12 cellular contexts compared by ENCODE assay signal in the genomic region with DNA sequence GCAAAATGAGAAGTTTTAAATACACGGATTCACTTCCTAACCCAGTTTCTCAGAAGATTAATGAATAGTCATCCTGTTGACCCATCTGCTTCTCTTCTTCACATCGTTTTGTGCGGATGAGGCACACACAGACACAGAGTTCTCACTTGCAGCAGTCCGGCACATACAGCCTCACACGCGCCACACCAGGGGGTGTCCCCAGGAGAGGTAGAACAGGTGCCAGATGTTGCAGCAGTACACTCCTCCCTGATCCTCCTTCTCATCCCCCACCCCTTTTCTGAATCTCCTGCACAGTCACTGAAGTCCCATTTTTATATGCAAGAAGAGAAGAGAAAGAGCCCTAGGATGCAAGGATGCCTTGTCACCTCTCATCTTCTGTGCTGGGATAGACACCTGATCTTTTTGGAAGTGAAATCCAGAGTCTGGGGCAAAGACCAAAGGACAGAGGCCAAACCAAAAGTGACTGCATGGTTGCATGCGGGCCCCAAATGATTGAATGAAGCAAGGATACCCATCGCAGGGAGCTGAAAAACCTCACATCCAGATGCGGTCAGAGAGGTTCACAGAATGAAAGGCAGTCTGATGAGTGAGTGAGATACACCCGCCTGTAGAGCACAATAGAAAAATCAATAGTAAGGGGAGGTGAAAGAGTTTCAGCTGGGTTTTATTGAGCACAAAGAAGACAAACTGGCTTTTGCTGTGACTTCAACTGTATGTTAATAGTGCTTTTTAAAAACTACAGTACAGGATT. TPM values are rescaled to one million over a fixed set of nuclear protein-coding genes. Genes with fewer than 3 reads are reported as not detected.
A peak's percentile ranks its signal among the peaks of the same experiment; 100 is the strongest.
DNase-seq lines count a peak whose midpoint lies in the region; ATAC-seq and TF ChIP-seq lines count a peak whose summit lies in the region.
"Had no signal": no experiment of that assay in that cellular context is flagged by ENCODE, and none has a peak within 500 bp of the region (broad histone marks: within the 10 kb centered on the region; RNA-seq: fewer than 3 reads in every experiment).

No MANE protein-coding gene starts in this region.

- TF ChIP-seq POLR2A in breast epithelium (IDR thresholded peaks at IDR 0.05) (no peak), transverse colon (IDR thresholded peaks at IDR 0.05) (no peak), spleen (IDR thresholded peaks at IDR 0.05) (no peak)

- BruUV-seq in MCF 10A (replicated peaks; lab: Mats Ljungman, UMichigan) = no TSS peak

- no peaks in the 10 kb centered on the region for H3K27me3 Mint-ChIP-seq in MCF 10A (ENCODE audit: insufficient read depth, unreplicated experiment)
- H3K27me3 Mint-ChIP-seq: activated naive CD4-positive, alpha-beta T cell treated with anti-CD3 and anti-CD28 coated beads, Interleukin-2, amount 10 ng/mL, durations not matched to agents 7 days and 5 days had no signal

- H3K27me3 ChIP-seq in breast epithelium = no peaks in the 10 kb centered on the region
- no peaks in the 10 kb centered on the region for H3K27me3 ChIP-seq in transverse colon
- H3K27me3 ChIP-seq in spleen (replicated peaks in 1 of 7) = peaks cover 0 to 12% (median 0%) of the 10 kb centered on the region in 7 donors
- H3K27me3 ChIP-seq: dorsolateral prefrontal cortex had no signal

- H3K9me3 ChIP-seq in breast epithelium = no peaks in the 10 kb centered on the region
- no peaks in the 10 kb centered on the region for H3K9me3 ChIP-seq in SK-N-MC (ENCODE audit: low read depth, low read length)
- no peaks in the 10 kb centered on the region for H3K9me3 ChIP-seq in transverse colon
- no peaks in the 10 kb centered on the region for H3K9me3 ChIP-seq in spleen

- H3K4me3 ChIP-seq in breast epithelium (no peak overlapping the region), SK-N-MC (peak overlapping the region; percentile 71), transverse colon (no peak overlapping the region), spleen (no peak overlapping the region)

- CTCF ChIA-PET in MCF 10A (lab: Yijun Ruan, JAX) = interaction anchor here (0.6 kb wide), 1 partner anchor 570 kb away, joined by 3 read pairs; no protein-coding TSS in a partner anchor

- peaks cover 6% of the 10 kb centered on the region for H3K4me1 Mint-ChIP-seq in MCF 10A (ENCODE audit: insufficient read depth, unreplicated experiment)
- H3K4me1 Mint-ChIP-seq: activated naive CD4-positive, alpha-beta T cell treated with anti-CD3 and anti-CD28 coated beads, Interleukin-2, amount 10 ng/mL, durations not matched to agents 7 days and 5 days had no signal

- ATAC-seq in left lobe of liver = peak; percentile 78

- intact Hi-C loops in breast epithelium (cut with DNase I; ENCODE audit: low total_unique reads) = no loop called here
- intact Hi-C loops in MCF 10A (cut with micrococcal nuclease) = no loop called here
- intact Hi-C loops in transverse colon (cut with DNase I; ENCODE audit: low total_unique reads) = no loop called here
- intact Hi-C loops in spleen (cut with DNase I; ENCODE audit: low total_unique reads) = no loop called here

- peaks cover 5 to 7% of the 10 kb centered on the region in 2 donors for H3K4me1 ChIP-seq in breast epithelium
- H3K4me1 ChIP-seq in transverse colon = peaks cover 23 to 65% (median 30%) of the 10 kb centered on the region in 4 donors
- peaks cover 0 to 19% (median 5%) of the 10 kb centered on the region in 6 donors for H3K4me1 ChIP-seq in spleen

- WGBS in transverse colon (ENCODE audit: low coverage in 1 of 2), 2 donors = 55 to 63% methylated on average over 4 to 10 of the region's 10 CpGs
- 79 to 89% (median 83%) methylated on average over 10 of the region's 10 CpGs for WGBS in spleen, 5 donors

- DNase-seq in breast epithelium (ENCODE audit: low spot score in 2 of 2) = no peak
- no peak for DNase-seq in MCF 10A (ENCODE audit: unreplicated experiment)
- no peak for DNase-seq in SK-N-MC (ENCODE audit: low read depth, low spot score)
- peak; percentile 63 for DNase-seq in left lobe of liver (ENCODE audit: low spot score)
- DNase-seq in transverse colon = no peak
- DNase-seq in spleen = no peak
- no peak for DNase-seq in anterior cingulate cortex (lab: John Stamatoyannopoulos, UW)
- DNase-seq in HuH-7 (ENCODE audit: low spot score) = no peak
- DNase-seq: activated CD4-positive, alpha-beta T cell treated with anti-CD3 and anti-CD28 coated beads for 4 hours; activated naive CD4-positive, alpha-beta T cell treated with anti-CD3 and anti-CD28 coated beads, Interleukin-2, amount 10 ng/mL, durations not matched to agents 7 days and 5 days; H7 had no signal

- H3K27ac ChIP-seq in breast epithelium (peak overlapping the region; percentile 33 to 87), SK-N-MC (peak overlapping the region; percentile 85), transverse colon (peak overlapping the region; percentile 71 to 88 (median 79)), spleen (peak overlapping the region in 4 of 8 donors; percentile 15 to 61 (median 54))

- no peak overlapping the region for H3K27ac Mint-ChIP-seq in MCF 10A (ENCODE audit: low read depth, unreplicated experiment)
- H3K27ac Mint-ChIP-seq: activated naive CD4-positive, alpha-beta T cell treated with anti-CD3 and anti-CD28 coated beads, Interleukin-2, amount 10 ng/mL, durations not matched to agents 7 days and 5 days had no signal

- H3K36me3 ChIP-seq in breast epithelium = no peaks in the 10 kb centered on the region
- H3K36me3 ChIP-seq in SK-N-MC (ENCODE audit: insufficient read depth, low read length) = peaks cover 9% of the 10 kb centered on the region; the same call in 1 of the 2 replicates
- H3K36me3 ChIP-seq in transverse colon = no peaks in the 10 kb centered on the region
- H3K36me3 ChIP-seq in spleen = no peaks in the 10 kb centered on the region

- POLR2A ChIA-PET in MCF 10A (lab: Yijun Ruan, JAX) = no interaction called here

- in situ Hi-C loops in transverse colon (cut with MboI; ENCODE audit: low pct_ligation_motif_present in 1 of 4, low pct_unique_long_range_greater_than_20kb in 1 of 4, low sequenced_read_pairs in 3 of 4) = no loop called here

- no peak for TF ChIP-seq EP300 in transverse colon (IDR thresholded peaks at IDR 0.05; ENCODE audit: low read depth)

- H3K9ac ChIP-seq in SK-N-MC (ENCODE audit: insufficient read length) = peak overlapping the region; percentile 65

- H3K9me3 Mint-ChIP-seq in MCF 10A (ENCODE audit: unreplicated experiment) = no peaks in the 10 kb centered on the region
- H3K9me3 Mint-ChIP-seq: activated naive CD4-positive, alpha-beta T cell treated with anti-CD3 and anti-CD28 coated beads, Interleukin-2, amount 10 ng/mL, durations not matched to agents 7 days and 5 days had no signal

- no peaks in the 10 kb centered on the region for H3K36me3 Mint-ChIP-seq in MCF 10A (ENCODE audit: insufficient read depth, unreplicated experiment)
- H3K36me3 Mint-ChIP-seq: activated naive CD4-positive, alpha-beta T cell treated with anti-CD3 and anti-CD28 coated beads, Interleukin-2, amount 10 ng/mL, durations not matched to agents 7 days and 5 days had no signal

- no peak overlapping the region for H3K4me3 Mint-ChIP-seq in MCF 10A (ENCODE audit: unreplicated experiment)
- H3K4me3 Mint-ChIP-seq: activated naive CD4-positive, alpha-beta T cell treated with anti-CD3 and anti-CD28 coated beads, Interleukin-2, amount 10 ng/mL, durations not matched to agents 7 days and 5 days had no signal

- TF ChIP-seq CTCF in breast epithelium (IDR thresholded peaks at IDR 0.05) (no peak), MCF 10A (IDR thresholded peaks at IDR 0.05; ENCODE audit: unreplicated experiment) (no peak), transverse colon (IDR thresholded peaks at IDR 0.05) (no peak), spleen (IDR thresholded peaks at IDR 0.05 in 8 of 11, conservative IDR thresholded peaks at IDR 0.05 in 3 of 11) (no peak)

RNA-seq across cellular contexts. Expression of a gene that starts 28.8 kb away (rescaled TPM):
- total RNA-seq in breast epithelium = 100 to 1,000 TPM in 1 of 3 donors, 10 to 100 TPM in 2; 64.5 to 126 (median 95.4) TPM
- 2.3 and 5.8 TPM in 2 replicates for total RNA-seq in MCF 10A (2022)
- 9.5 TPM for total RNA-seq in left lobe of liver
- 10 to 100 TPM; 46.8 to 77.2 (median 50.7) TPM for total RNA-seq in transverse colon
- total RNA-seq in spleen = 10 to 100 TPM; 28.7 to 79.5 (median 33.8) TPM
- polyA plus RNA-seq in spleen = 1 to 10 TPM; 3.4 to 4.5 (median 3.8) TPM
